1 cellular context compared by ENCODE assay signal in genomic region chr16:15643453-15644305, GRCh38.
A peak's percentile ranks its signal among the peaks of the same experiment; 100 is the strongest.
TF ChIP-seq lines count a peak whose summit lies in the region.

No MANE protein-coding gene starts in this region.

TF ChIP-seq in IMR-90, 13 proteins besides CTCF, POLR2A, EP300 and RAD21 (continued from another document):
- peak; percentile 94 for TF ChIP-seq USF2 (IDR thresholded peaks at IDR 0.05; ENCODE audit: low read depth, low read length)
